Comparison of ENCODE assay signal across 25 cellular contexts in genomic region chrX:71107245-71107644, GRCh38. TPM values are rescaled to one million over a fixed set of nuclear protein-coding genes. Genes with fewer than 3 reads are reported as not detected.
DNase-seq lines count a peak whose midpoint lies in the region; ATAC-seq and TF ChIP-seq lines count a peak whose summit lies in the region.
"Had no signal": no experiment of that assay in that cellular context is flagged by ENCODE, and none has a peak within 500 bp of the region (broad histone marks: within the 10 kb centered on the region; RNA-seq: fewer than 3 reads in every experiment).

No MANE protein-coding gene starts in this region.

- no peaks in the 10 kb centered on the region for H3K27me3 Mint-ChIP-seq in T-helper 1 cell treated with Interleukin-12 subunit alpha and Interleukin-12 subunit beta and Interleukin-4 antibody, amounts not matched to agents 30 μg/mL and 1 μg/mL, for 36 hours (ENCODE audit: low read depth)
- no peaks in the 10 kb centered on the region for H3K27me3 Mint-ChIP-seq in CD8-positive, alpha-beta T cell (ENCODE audit: low read depth)
- no peaks in the 10 kb centered on the region for H3K27me3 Mint-ChIP-seq in activated CD8-positive, alpha-beta T cell treated with anti-CD3 and anti-CD28 coated beads, Interleukin-2, amount 10 ng/mL, durations not matched to agents 7 days and 5 days (ENCODE audit: low read depth)
- H3K27me3 Mint-ChIP-seq in naive B cell = peaks cover 0 to 8% (median 0%) of the 10 kb centered on the region in 3 donors

- H3K4me1 Mint-ChIP-seq in T-helper 1 cell treated with Interleukin-12 subunit alpha and Interleukin-12 subunit beta and Interleukin-4 antibody, amounts not matched to agents 30 μg/mL and 1 μg/mL, for 36 hours (ENCODE audit: low read depth) = peaks cover 58% of the 10 kb centered on the region
- H3K4me1 Mint-ChIP-seq in CD8-positive, alpha-beta T cell (ENCODE audit: low read depth) = peaks cover 63% of the 10 kb centered on the region
- H3K4me1 Mint-ChIP-seq in activated CD8-positive, alpha-beta T cell treated with anti-CD3 and anti-CD28 coated beads, Interleukin-2, amount 10 ng/mL, durations not matched to agents 7 days and 5 days (ENCODE audit: low read depth) = peaks cover 62% of the 10 kb centered on the region
- H3K4me1 Mint-ChIP-seq in naive B cell = peaks cover 64 to 90% (median 86%) of the 10 kb centered on the region in 3 donors

- H3K4me1 ChIP-seq in CD8-positive, alpha-beta T cell (ENCODE audit: insufficient read depth, low read length) = peaks cover 64% of the 10 kb centered on the region

- DNase-seq in T-helper 1 cell = no peak
- DNase-seq in CD8-positive, alpha-beta T cell = no peak
- no peak for DNase-seq in activated CD8-positive, alpha-beta T cell treated with anti-CD3 and anti-CD28 coated beads, Interleukin-2, amount 10 ng/mL, durations not matched to agents 7 days and 5 days
- no peak for DNase-seq in naive B cell
- no peak for DNase-seq in NCI-H1105 (lab: John Stamatoyannopoulos, UW)
- no peak for DNase-seq in C1 segment of cervical spinal cord (lab: John Stamatoyannopoulos, UW)
- DNase-seq: brain microvascular endothelial cell; kidney glomerular epithelial cell; NCI-H1436; NCI-H2171; NCI-H748 treated with DMSO at 0.1 percent for 48 hours; occipital lobe; retina; SK-N-SH; stimulated activated CD4-positive, alpha-beta T cell treated with anti-CD3 and anti-CD28 coated beads, Interleukin-12 subunit alpha, Interleukin-12 subunit beta, amount 100 ng/mL, for 4 hours had no signal

- POLR2A ChIA-PET in CD8-positive, alpha-beta T cell (lab: Charles Lee) = no interaction called here
- POLR2A ChIA-PET in activated CD8-positive, alpha-beta T cell treated with anti-CD3 and anti-CD28 coated beads, Interleukin-2, amount 10 ng/mL, durations not matched to agents 7 days and 5 days (lab: Charles Lee) = interaction anchor here (1.6 to 1.8 kb wide), 2 partner anchors 8 to 11 kb away, joined by 4 to 13 read pairs; partner anchors contain the start of gene MED12

- H3K27ac Mint-ChIP-seq in T-helper 1 cell treated with Interleukin-12 subunit alpha and Interleukin-12 subunit beta and Interleukin-4 antibody, amounts not matched to agents 30 μg/mL and 1 μg/mL, for 36 hours = peak overlapping the region; percentile 89
- H3K27ac Mint-ChIP-seq in CD8-positive, alpha-beta T cell = peak overlapping the region; percentile 99
- peak overlapping the region; percentile 98 for H3K27ac Mint-ChIP-seq in activated CD8-positive, alpha-beta T cell treated with anti-CD3 and anti-CD28 coated beads, Interleukin-2, amount 10 ng/mL, durations not matched to agents 7 days and 5 days
- H3K27ac Mint-ChIP-seq in naive B cell = peak overlapping the region; percentile 14 to 98 (median 78)
- H3K27ac Mint-ChIP-seq: mesothelial cell of epicardium had no signal

- intact Hi-C loops in CD8-positive, alpha-beta T cell (cut with DNase I, micrococcal nuclease) = no loop called here

- H3K36me3 ChIP-seq in CD8-positive, alpha-beta T cell (ENCODE audit: insufficient read depth, low read length) = peaks cover 14% of the 10 kb centered on the region
- H3K36me3 ChIP-seq: BE2C, brain microvascular endothelial cell, Peyer's patch, tibial nerve had no signal

- no peak for TF ChIP-seq CTCF in CD8-positive, alpha-beta T cell (IDR thresholded peaks at IDR 0.05)

- no peak overlapping the region for H3K27ac ChIP-seq in CD8-positive, alpha-beta T cell (ENCODE audit: low read depth, low read length)
- H3K27ac ChIP-seq: 22Rv1, brain microvascular endothelial cell, epithelial cell of prostate, tibial nerve had no signal

- ATAC-seq in CD8-positive, alpha-beta T cell = no peak
- no peak for ATAC-seq in activated CD8-positive, alpha-beta T cell treated with anti-CD3 and anti-CD28 coated beads, Interleukin-2, amount 10 ng/mL, durations not matched to agents 7 days and 5 days
- ATAC-seq in naive B cell (ENCODE audit: low read depth in 2 of 2) = no peak
- ATAC-seq in HG02610 (IDR thresholded peaks at IDR 0.05; ENCODE audit: unreplicated experiment) = no peak

- H3K27me3 ChIP-seq in CD8-positive, alpha-beta T cell (ENCODE audit: insufficient read depth, low read length) = no peaks in the 10 kb centered on the region
- H3K27me3 ChIP-seq: BE2C, brain microvascular endothelial cell, Peyer's patch, tibial nerve had no signal

- H3K4me3 Mint-ChIP-seq in T-helper 1 cell treated with Interleukin-12 subunit alpha and Interleukin-12 subunit beta and Interleukin-4 antibody, amounts not matched to agents 30 μg/mL and 1 μg/mL, for 36 hours = peak overlapping the region; percentile 100
- peak overlapping the region; percentile 98 for H3K4me3 Mint-ChIP-seq in CD8-positive, alpha-beta T cell
- H3K4me3 Mint-ChIP-seq in activated CD8-positive, alpha-beta T cell treated with anti-CD3 and anti-CD28 coated beads, Interleukin-2, amount 10 ng/mL, durations not matched to agents 7 days and 5 days = peak overlapping the region; percentile 94
- peak overlapping the region in 6 of 8 donors; percentile 17 to 95 (median 54) for H3K4me3 Mint-ChIP-seq in naive B cell
- H3K4me3 Mint-ChIP-seq: mesothelial cell of epicardium had no signal

- H3K9me3 Mint-ChIP-seq in T-helper 1 cell treated with Interleukin-12 subunit alpha and Interleukin-12 subunit beta and Interleukin-4 antibody, amounts not matched to agents 30 μg/mL and 1 μg/mL, for 36 hours = no peaks in the 10 kb centered on the region
- H3K9me3 Mint-ChIP-seq in CD8-positive, alpha-beta T cell = no peaks in the 10 kb centered on the region
- H3K9me3 Mint-ChIP-seq in activated CD8-positive, alpha-beta T cell treated with anti-CD3 and anti-CD28 coated beads, Interleukin-2, amount 10 ng/mL, durations not matched to agents 7 days and 5 days (ENCODE audit: insufficient read depth) = no peaks in the 10 kb centered on the region
- peaks cover 0 to 4% (median 0%) of the 10 kb centered on the region in 7 donors for H3K9me3 Mint-ChIP-seq in naive B cell

- CTCF ChIA-PET in CD8-positive, alpha-beta T cell (lab: Charles Lee) = no interaction called here
- CTCF ChIA-PET in activated CD8-positive, alpha-beta T cell treated with anti-CD3 and anti-CD28 coated beads, Interleukin-2, amount 10 ng/mL, durations not matched to agents 7 days and 5 days (lab: Charles Lee) = no interaction called here

- no peak overlapping the region for H3K4me3 ChIP-seq in CD8-positive, alpha-beta T cell (ENCODE audit: low read depth, low read length)
- H3K4me3 ChIP-seq: Peyer's patch, tibial nerve had no signal

- H3K9me3 ChIP-seq in CD8-positive, alpha-beta T cell (ENCODE audit: low read length) = no peaks in the 10 kb centered on the region
- H3K9me3 ChIP-seq: BE2C, Peyer's patch, SK-N-SH, tibial nerve had no signal

- peaks cover 65% of the 10 kb centered on the region for H3K36me3 Mint-ChIP-seq in T-helper 1 cell treated with Interleukin-12 subunit alpha and Interleukin-12 subunit beta and Interleukin-4 antibody, amounts not matched to agents 30 μg/mL and 1 μg/mL, for 36 hours (ENCODE audit: low read depth)
- H3K36me3 Mint-ChIP-seq in CD8-positive, alpha-beta T cell = peaks cover 46% of the 10 kb centered on the region
- H3K36me3 Mint-ChIP-seq in activated CD8-positive, alpha-beta T cell treated with anti-CD3 and anti-CD28 coated beads, Interleukin-2, amount 10 ng/mL, durations not matched to agents 7 days and 5 days (ENCODE audit: low read depth) = peaks cover 70% of the 10 kb centered on the region
- H3K36me3 Mint-ChIP-seq in naive B cell = peaks cover 7 to 16% of the 10 kb centered on the region in 2 donors
- H3K36me3 Mint-ChIP-seq: mesothelial cell of epicardium had no signal

RNA-seq across cellular contexts. Expression of gene CXorf65, which starts 0.7 kb away (rescaled TPM):
- total RNA-seq in CD8-positive, alpha-beta T cell = 10 to 100 TPM; 51.0 to 57.6 TPM
- 10 to 100 TPM; 12.7 to 17.6 TPM for total RNA-seq in activated CD8-positive, alpha-beta T cell treated with anti-CD3 and anti-CD28 coated beads, Interleukin-2, amount 10 ng/mL, durations not matched to agents 7 days and 5 days
- 1 to 10 TPM in 5 of 6 donors, under 1 TPM in 1; 0.46 to 6.2 (median 2.0) TPM for polyA plus RNA-seq in naive B cell (ENCODE audit: low read depth in 6 of 6)
- total RNA-seq: frontal cortex, HT1080, mesothelial cell of epicardium, occipital lobe, Peyer's patch, tibial nerve had no signal
- polyA plus RNA-seq: SK-N-SH had no signal

RNA-seq across cellular contexts. Expression of gene IL2RG, which starts 4.1 kb away (rescaled TPM):
- total RNA-seq in CD8-positive, alpha-beta T cell = 100 to 1,000 TPM; 166 to 197 TPM
- 100 to 1,000 TPM; 348 to 351 TPM for total RNA-seq in activated CD8-positive, alpha-beta T cell treated with anti-CD3 and anti-CD28 coated beads, Interleukin-2, amount 10 ng/mL, durations not matched to agents 7 days and 5 days
- 1,000 to 10,000 TPM in 1 of 6 donors, 100 to 1,000 TPM in 5; 789 to 1,133 (median 826) TPM for polyA plus RNA-seq in naive B cell (ENCODE audit: low read depth in 6 of 6)
- total RNA-seq: frontal cortex, HT1080, mesothelial cell of epicardium, occipital lobe had no signal
- polyA plus RNA-seq: SK-N-SH had no signal

RNA-seq across cellular contexts. Expression of gene MED12, which starts 11.2 kb away (rescaled TPM):
- total RNA-seq in CD8-positive, alpha-beta T cell = 10 to 100 TPM; 54.5 to 57.4 TPM
- 10 to 100 TPM; 49.0 to 50.2 TPM for total RNA-seq in activated CD8-positive, alpha-beta T cell treated with anti-CD3 and anti-CD28 coated beads, Interleukin-2, amount 10 ng/mL, durations not matched to agents 7 days and 5 days
- 10 to 100 TPM in 2 of 6 donors, 1 to 10 TPM in 4; 7.2 to 20.3 (median 9.0) TPM for polyA plus RNA-seq in naive B cell (ENCODE audit: low read depth in 6 of 6)

RNA-seq across cellular contexts. Expression of gene FOXO4, which starts 11.6 kb away (rescaled TPM):
- total RNA-seq in CD8-positive, alpha-beta T cell = 10 to 100 TPM; 24.1 to 32.6 TPM
- 10 to 100 TPM; 12.7 to 14.2 TPM for total RNA-seq in activated CD8-positive, alpha-beta T cell treated with anti-CD3 and anti-CD28 coated beads, Interleukin-2, amount 10 ng/mL, durations not matched to agents 7 days and 5 days
- polyA plus RNA-seq in naive B cell (ENCODE audit: low read depth in 6 of 6) = 1 to 10 TPM; 1.1 to 3.7 (median 2.2) TPM

RNA-seq across cellular contexts. Expression of gene NLGN3, which starts 37.4 kb away (rescaled TPM):
- 1 to 10 TPM; 4.6 to 5.0 TPM for total RNA-seq in CD8-positive, alpha-beta T cell
- under 1 TPM; 0.74 to 0.83 TPM for total RNA-seq in activated CD8-positive, alpha-beta T cell treated with anti-CD3 and anti-CD28 coated beads, Interleukin-2, amount 10 ng/mL, durations not matched to agents 7 days and 5 days
- under 1 TPM in 2 of 6 donors, not detected in 4; 0.09 to 0.35 TPM for polyA plus RNA-seq in naive B cell (ENCODE audit: low read depth in 6 of 6)
